1 cellular context compared by ENCODE assay signal in the genomic region with DNA sequence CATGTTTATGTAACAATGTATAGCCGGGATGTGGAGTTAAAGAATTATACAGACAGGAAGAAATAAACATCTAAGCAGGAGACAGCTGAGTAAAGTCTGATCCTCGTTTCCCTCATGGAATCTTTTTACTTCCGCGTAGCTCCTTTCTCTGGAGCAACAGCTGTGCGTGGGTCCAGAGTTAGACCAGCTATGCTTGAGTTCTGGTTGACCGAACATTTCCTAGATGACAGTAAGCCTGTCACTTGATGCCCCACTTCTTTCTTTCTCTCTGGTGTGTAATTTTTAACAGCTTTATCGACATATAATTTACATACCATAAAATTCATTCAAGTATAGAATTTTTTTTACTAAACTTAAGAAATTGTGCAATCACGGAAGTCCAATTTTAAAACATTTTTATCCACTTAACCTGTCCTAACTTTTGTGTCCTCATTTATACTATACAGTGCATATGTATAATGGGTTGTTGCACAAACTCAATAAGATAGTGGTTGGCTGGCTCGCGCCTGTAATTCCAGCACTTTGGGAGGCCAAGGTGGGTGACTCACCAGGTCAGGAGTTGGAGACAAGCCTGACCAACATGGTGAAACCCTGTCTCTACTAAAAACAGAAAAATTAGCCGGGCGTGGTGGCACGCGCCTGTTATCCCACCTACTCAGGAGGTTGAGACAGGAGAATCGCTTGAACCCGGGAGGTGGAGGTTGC.
A peak's percentile ranks its signal among the peaks of the same experiment; 100 is the strongest.
TF ChIP-seq lines count a peak whose summit lies in the region.
"Not testable (repeated sequence)": the region's sequence is repeated elsewhere in the genome, so short reads cannot be mapped to it uniquely, and the experiment has no call there.

No MANE protein-coding gene starts in this region.

TF ChIP-seq in K562, 482 proteins besides CTCF, POLR2A, EP300 and RAD21 (continued from another document):
- TF ChIP-seq JUND (IDR thresholded peaks at IDR 0.05; ENCODE audit: borderline replicate concordance, low read depth, low read length) (0 out of 2 replicates have a peak, but pooled peaks have one; percentile 4), FOSL1 (tag; conservative IDR thresholded peaks at IDR 0.05) (peak; percentile 58)
- not testable (repeated sequence) for TF ChIP-seq JUND (tag; IDR thresholded peaks at IDR 0.05; ENCODE audit: borderline replicate concordance, low read depth, low read length)
TF ChIP-seq in K562: peak in this region for 5; not testable (repeated sequence) for 477.
